10 cellular contexts compared by ENCODE assay signal in genomic region chr3:195897853-195898415, GRCh38. TPM values are rescaled to one million over a fixed set of nuclear protein-coding genes. Genes with fewer than 3 reads are reported as not detected.
A peak's percentile ranks its signal among the peaks of the same experiment; 100 is the strongest.
DNase-seq lines count a peak whose midpoint lies in the region; ATAC-seq and TF ChIP-seq lines count a peak whose summit lies in the region.
"Had no signal": no experiment of that assay in that cellular context is flagged by ENCODE, and none has a peak within 500 bp of the region (broad histone marks: within the 10 kb centered on the region; RNA-seq: fewer than 3 reads in every experiment).

No MANE protein-coding gene starts in this region.

- no peak overlapping the region for H3K4me3 ChIP-seq in PC-3 (ENCODE audit: low read length)
- no peak overlapping the region for H3K4me3 ChIP-seq in gastrocnemius medialis
- H3K4me3 ChIP-seq in testis = no peak overlapping the region

- no peak overlapping the region for H3K9ac ChIP-seq in PC-3 (ENCODE audit: low read length)

- H3K79me2 ChIP-seq in PC-3 (ENCODE audit: low read length) = peaks cover 49% of the 10 kb centered on the region

- H3K4me1 Mint-ChIP-seq in activated T-cell treated with anti-CD3 and anti-CD28 coated beads, Interleukin-2, amount 50 U/mL, for 4 hours (ENCODE audit: low read depth) = peaks cover 68% of the 10 kb centered on the region
- peaks cover 75% of the 10 kb centered on the region for H3K4me1 Mint-ChIP-seq in endothelial cell (ENCODE audit: unreplicated experiment)

- H3K4me2 ChIP-seq in PC-3 (ENCODE audit: low read length) = peak overlapping the region; percentile 8; the same call in 1 of the 2 replicates

- POLR2A ChIA-PET in PC-3 (lab: Charles Lee; ENCODE audit: unreplicated experiment) = no interaction called here

- DNase-seq in activated T-cell treated with anti-CD3 and anti-CD28 coated beads, Interleukin-2, amount 50 U/mL, for 4 hours = no peak
- DNase-seq in activated T-cell treated with anti-CD3 and anti-CD28 coated beads, Interleukin-2, amount 50 U/mL, for 1 hour = no peak
- peak; percentile 50 for DNase-seq in PC-3
- no peak for DNase-seq in endothelial cell (ENCODE audit: low spot score)
- DNase-seq in gastrocnemius medialis = no peak
- DNase-seq in testis = no peak
- DNase-seq in NCI-H2081 treated with DMSO at 0.1 percent for 48 hours (lab: John Stamatoyannopoulos, UW) = no peak
- DNase-seq in AML-193 (lab: John Stamatoyannopoulos, UW) = no peak
- DNase-seq: NCI-H446 treated with DMSO at 0.1 percent for 48 hours, small intestine had no signal

- no peak overlapping the region for H2AFZ ChIP-seq in PC-3 (ENCODE audit: low read length)

- TF ChIP-seq CTCF in PC-3 (conservative IDR thresholded peaks at IDR 0.05; ENCODE audit: low read depth, low read length) = peak; percentile 39; the same call in 1 of the 2 replicates
- TF ChIP-seq CTCF in endothelial cell (IDR thresholded peaks at IDR 0.05; ENCODE audit: unreplicated experiment) = no peak
- TF ChIP-seq CTCF in gastrocnemius medialis (IDR thresholded peaks at IDR 0.05 in 4 of 5, conservative IDR thresholded peaks at IDR 0.05 in 1 of 5) = no peak
- TF ChIP-seq CTCF in testis (IDR thresholded peaks at IDR 0.05) = no peak

- peak overlapping the region; percentile 44 for H3K27ac Mint-ChIP-seq in endothelial cell (ENCODE audit: unreplicated experiment)

- no peaks in the 10 kb centered on the region for H3K36me3 Mint-ChIP-seq in activated T-cell treated with anti-CD3 and anti-CD28 coated beads, Interleukin-2, amount 50 U/mL, for 4 hours (ENCODE audit: insufficient read depth)
- peaks cover 7% of the 10 kb centered on the region for H3K36me3 Mint-ChIP-seq in endothelial cell (ENCODE audit: low read depth, unreplicated experiment)

- H3K27ac ChIP-seq in PC-3 (ENCODE audit: low read length) (no peak overlapping the region), gastrocnemius medialis (peak overlapping the region; percentile 33 to 99 (median 46)), testis (no peak overlapping the region)

- CTCF ChIA-PET in PC-3 (lab: Charles Lee) = no interaction called here

- H3K4me3 Mint-ChIP-seq in activated T-cell treated with anti-CD3 and anti-CD28 coated beads, Interleukin-2, amount 50 U/mL, for 4 hours = peak overlapping the region; percentile 25
- H3K4me3 Mint-ChIP-seq in endothelial cell (ENCODE audit: unreplicated experiment) = peak overlapping the region; percentile 16

- intact Hi-C loops in PC-3 (cut with micrococcal nuclease) (no loop called here), gastrocnemius medialis (cut with DNase I; ENCODE audit: low total_unique reads) (no loop called here), testis (cut with DNase I; ENCODE audit: low total_unique reads) (loop anchor here (5.0 kb wide), 1 partner anchor 36 kb away; no protein-coding TSS in a partner anchor)

- TF ChIP-seq POLR2A in gastrocnemius medialis (IDR thresholded peaks at IDR 0.05) (no peak), testis (IDR thresholded peaks at IDR 0.05) (no peak)

- H4K20me1 ChIP-seq in PC-3 (ENCODE audit: low read length) = no peaks in the 10 kb centered on the region

- H3K36me3 ChIP-seq in PC-3 (ENCODE audit: low read depth, low read length) = no peaks in the 10 kb centered on the region
- H3K36me3 ChIP-seq in gastrocnemius medialis = no peaks in the 10 kb centered on the region
- no peaks in the 10 kb centered on the region for H3K36me3 ChIP-seq in testis (ENCODE audit: low read depth, missing control alignments)

- no TSS peak for BruUV-seq in PC-3 (replicated peaks; lab: Mats Ljungman, UMichigan)

- ATAC-seq in activated T-cell treated with anti-CD3 and anti-CD28 coated beads, Interleukin-2, amount 50 U/mL, for 4 hours = no peak
- no peak for ATAC-seq in PC-3
- no peak for ATAC-seq in gastrocnemius medialis

- in situ Hi-C loops in gastrocnemius medialis (cut with MboI; ENCODE audit: low sequenced_read_pairs in 4 of 4) = loop anchor here in 2 of 4 donors (5.0 kb wide), 1 partner anchor 36 kb away; no protein-coding TSS in a partner anchor

- no peaks in the 10 kb centered on the region for H3F3A ChIP-seq in PC-3 (ENCODE audit: low read length, unreplicated experiment)

- no peaks in the 10 kb centered on the region for H3K27me3 Mint-ChIP-seq in activated T-cell treated with anti-CD3 and anti-CD28 coated beads, Interleukin-2, amount 50 U/mL, for 4 hours (ENCODE audit: low read depth)
- H3K27me3 Mint-ChIP-seq in endothelial cell (ENCODE audit: unreplicated experiment) = peaks cover 19% of the 10 kb centered on the region

- no peaks in the 10 kb centered on the region for H3K9me3 Mint-ChIP-seq in activated T-cell treated with anti-CD3 and anti-CD28 coated beads, Interleukin-2, amount 50 U/mL, for 4 hours
- H3K9me3 Mint-ChIP-seq in endothelial cell (ENCODE audit: unreplicated experiment) = no peaks in the 10 kb centered on the region

- H3K27me3 ChIP-seq in PC-3 (ENCODE audit: low read length) (no peaks in the 10 kb centered on the region), gastrocnemius medialis (no peaks in the 10 kb centered on the region), testis (no peaks in the 10 kb centered on the region)

- H3K4me1 ChIP-seq in PC-3 (ENCODE audit: insufficient read depth, low read length) (peaks cover 57% of the 10 kb centered on the region), gastrocnemius medialis (peaks cover 72 to 88% of the 10 kb centered on the region in 2 donors), testis (peaks cover 41% of the 10 kb centered on the region)

- H3K9me3 ChIP-seq in PC-3 (ENCODE audit: low read length) (no peaks in the 10 kb centered on the region), gastrocnemius medialis (no peaks in the 10 kb centered on the region), testis (no peaks in the 10 kb centered on the region)

- 82 to 83% methylated on average over 11 of the region's 11 CpGs for WGBS in testis, 2 donors

- no peaks in the 10 kb centered on the region for H3K9me2 ChIP-seq in PC-3 (replicated peaks; ENCODE audit: low read length)

RNA-seq across cellular contexts. Expression of gene TNK2, which starts 10.4 kb away (rescaled TPM):
- total RNA-seq in activated T-cell treated with anti-CD3 and anti-CD28 coated beads, Interleukin-2, amount 50 U/mL, for 4 hours = 10 to 100 TPM; 33.3 to 41.2 (median 40.7) TPM
- total RNA-seq in PC-3 (2014; rRNA removed) (43.7 and 49.3 TPM in 2 replicates), endothelial cell (ENCODE audit: unreplicated experiment) (135 TPM), gastrocnemius medialis (10 to 100 TPM; 40.5 to 54.0 (median 49.3) TPM), testis (10 to 100 TPM; 71.4 to 71.6 TPM)
- 43.9 TPM for polyA plus RNA-seq in testis (ENCODE audit: insufficient read depth, low read depth, low replicate concordance)

Comparison
In these comparisons a context has a peak if more than half of its experiments do, and no peak if none do; other contexts are left out.
1. H3K27ac ChIP-seq: peak in gastrocnemius medialis (4 of 4); none in PC-3 (single experiment) and testis (0 of 2).